In genomic region chr7:113086431-113086888, GRCh38 we compare ENCODE assay signal across 7 cellular contexts. TPM values are rescaled to one million over a fixed set of nuclear protein-coding genes. Genes with fewer than 3 reads are reported as not detected.
DNase-seq lines count a peak whose midpoint lies in the region; ATAC-seq and TF ChIP-seq lines count a peak whose summit lies in the region.

Gene GPR85, minus strand, starts transcription at chr7:113086827. Its CDS starts 2,106 bp downstream, at chr7:113084721.

- peaks cover 55% of the 10 kb centered on the region for H3K27me3 Mint-ChIP-seq in activated T-cell treated with anti-CD3 and anti-CD28 coated beads, Interleukin-2, amount 50 U/mL, for 4 hours (ENCODE audit: low read depth)
- H3K27me3 Mint-ChIP-seq in naive thymus-derived CD8-positive, alpha-beta T cell, result peaks cover 18 to 50% (median 45%) of the 10 kb centered on the region in 5 donors
- H3K27me3 Mint-ChIP-seq in type B pancreatic cell, result peaks cover 8% of the 10 kb centered on the region

- H3K4me2 ChIP-seq in fibroblast of lung (ENCODE audit: extremely low read depth, insufficient read depth, low read length), result peak within 1 kb of the TSS; percentile 71

- H3K9me3 ChIP-seq in fibroblast of lung (ENCODE audit: control insufficient read depth, insufficient read depth, low read depth, low read length), result no peaks in the 10 kb centered on the region

- peak within 1 kb of the TSS in 3 of 10 donors; percentile 8 to 60 (median 41) for H3K27ac Mint-ChIP-seq in naive thymus-derived CD8-positive, alpha-beta T cell
- H3K27ac Mint-ChIP-seq in type B pancreatic cell, result peak within 1 kb of the TSS; percentile 50

- no peaks in the 10 kb centered on the region for H3K36me3 ChIP-seq in fibroblast of lung (ENCODE audit: control insufficient read depth, insufficient read depth, low read length)

- peaks cover 7% of the 10 kb centered on the region for H3K4me1 Mint-ChIP-seq in activated T-cell treated with anti-CD3 and anti-CD28 coated beads, Interleukin-2, amount 50 U/mL, for 4 hours (ENCODE audit: low read depth)
- peaks cover 4 to 22% (median 10%) of the 10 kb centered on the region in 4 donors for H3K4me1 Mint-ChIP-seq in naive thymus-derived CD8-positive, alpha-beta T cell
- peaks cover 20% of the 10 kb centered on the region for H3K4me1 Mint-ChIP-seq in type B pancreatic cell (ENCODE audit: unreplicated experiment)

- peak; percentile 82 for ATAC-seq in GM18502 (IDR thresholded peaks at IDR 0.05; ENCODE audit: poor library complexity, unreplicated experiment)
- ATAC-seq in HG02884 (IDR thresholded peaks at IDR 0.05; ENCODE audit: unreplicated experiment), result peak; percentile 64
- peak; percentile 79 to 90 for ATAC-seq in activated T-cell treated with anti-CD3 and anti-CD28 coated beads, Interleukin-2, amount 50 U/mL, for 4 hours
- ATAC-seq in naive thymus-derived CD8-positive, alpha-beta T cell, result peak; percentile 85 to 92

- TF ChIP-seq CTCF in fibroblast of lung (conservative IDR thresholded peaks at IDR 0.05 in 1 of 2, IDR thresholded peaks at IDR 0.05 in 1 of 2; ENCODE audit: low read depth in 1 of 2, low read length in 2 of 2), result no peak
- no peak for TF ChIP-seq CTCF in type B pancreatic cell (conservative IDR thresholded peaks at IDR 0.05)

- H3K9me3 Mint-ChIP-seq in activated T-cell treated with anti-CD3 and anti-CD28 coated beads, Interleukin-2, amount 50 U/mL, for 4 hours, result no peaks in the 10 kb centered on the region
- H3K9me3 Mint-ChIP-seq in naive thymus-derived CD8-positive, alpha-beta T cell, result peaks cover 0 to 3% (median 0%) of the 10 kb centered on the region in 9 donors
- H3K9me3 Mint-ChIP-seq in type B pancreatic cell, result no peaks in the 10 kb centered on the region

- POLR2A ChIA-PET in naive thymus-derived CD8-positive, alpha-beta T cell (lab: Charles Lee), result interaction anchor here (0.6 to 1.1 kb wide), 2 partner anchors 146 to 297 kb away, joined by 6 to 7 read pairs; a partner anchor contains a TSS

- H3K4me1 ChIP-seq in fibroblast of lung (ENCODE audit: control insufficient read depth, extremely low read depth, insufficient read depth, low read length), result no peaks in the 10 kb centered on the region

- peak within 1 kb of the TSS; percentile 49 to 77 (median 62) for H3K4me3 ChIP-seq in fibroblast of lung (replicated peaks in 1 of 4; ENCODE audit: control extremely low read depth in 1 of 4, insufficient read depth in 1 of 4, low read depth in 3 of 4, low read length in 4 of 4)

- no peaks in the 10 kb centered on the region for H3K27me3 ChIP-seq in fibroblast of lung (ENCODE audit: control insufficient read depth, insufficient read depth, low read length)

- peak within 1 kb of the TSS; percentile 92 for H3K27ac ChIP-seq in fibroblast of lung (ENCODE audit: insufficient read depth, low read length)

- peak within 1 kb of the TSS; percentile 95 for H2AFZ ChIP-seq in fibroblast of lung (ENCODE audit: low read length)

- H3K79me2 ChIP-seq in fibroblast of lung (ENCODE audit: control insufficient read depth, insufficient read depth, low read length), result no peaks in the 10 kb centered on the region

- H3K4me3 Mint-ChIP-seq in activated T-cell treated with anti-CD3 and anti-CD28 coated beads, Interleukin-2, amount 50 U/mL, for 4 hours, result no peak within 1 kb of the TSS
- peak within 1 kb of the TSS in 9 of 10 donors; percentile 21 to 76 (median 53) for H3K4me3 Mint-ChIP-seq in naive thymus-derived CD8-positive, alpha-beta T cell
- H3K4me3 Mint-ChIP-seq in type B pancreatic cell, result peak within 1 kb of the TSS; percentile 86

- H3K9ac ChIP-seq in fibroblast of lung (ENCODE audit: insufficient read depth, low read length), result peak within 1 kb of the TSS; percentile 71

- DNase-seq in NCI-H2227 treated with DMSO at 0.1 percent for 48 hours (lab: John Stamatoyannopoulos, UW) (peak; percentile 12), fibroblast of lung (ENCODE audit: low read depth in 2 of 2) (peak; percentile 73 to 74), type B pancreatic cell (ENCODE audit: extremely low spot score, unreplicated experiment) (peak; percentile 79)
- peak; percentile 4 for DNase-seq in activated T-cell treated with anti-CD3 and anti-CD28 coated beads, Interleukin-2, amount 50 U/mL, for 4 hours
- DNase-seq in naive thymus-derived CD8-positive, alpha-beta T cell, result peak in 9 of 10 donors; percentile 3 to 72 (median 37)

- H3K36me3 Mint-ChIP-seq in activated T-cell treated with anti-CD3 and anti-CD28 coated beads, Interleukin-2, amount 50 U/mL, for 4 hours (ENCODE audit: insufficient read depth), result no peaks in the 10 kb centered on the region
- H3K36me3 Mint-ChIP-seq in naive thymus-derived CD8-positive, alpha-beta T cell, result no peaks in the 10 kb centered on the region
- H3K36me3 Mint-ChIP-seq in type B pancreatic cell, result no peaks in the 10 kb centered on the region

- no peaks in the 10 kb centered on the region for H4K20me1 ChIP-seq in fibroblast of lung (ENCODE audit: control insufficient read depth, extremely low read depth, insufficient read depth, low read length)

RNA-seq across cellular contexts. Expression of gene GPR85, which starts in this region (rescaled TPM):
- not detected for total RNA-seq in activated T-cell treated with anti-CD3 and anti-CD28 coated beads, Interleukin-2, amount 50 U/mL, for 4 hours
- total RNA-seq in fibroblast of lung (2.1 and 9.2 TPM in 2 replicates), type B pancreatic cell (ENCODE audit: low replicate concordance) (0.81 and 5.0 TPM in 2 replicates)
- polyA plus RNA-seq in fibroblast of lung, result 3.0 and 6.9 TPM in 2 replicates
- polyA plus RNA-seq in fibroblast of lung (2012), result 2.0 and 4.2 TPM in 2 replicates
- polyA minus RNA-seq in fibroblast of lung (ENCODE audit: low replicate concordance), result 1.6 and 3.5 TPM in 2 replicates
- total RNA-seq in naive thymus-derived CD8-positive, alpha-beta T cell, result not detected
- under 1 TPM in 1 of 3 donors, not detected in 2; 0.15 TPM for polyA plus RNA-seq in naive thymus-derived CD8-positive, alpha-beta T cell

Comparison
In these comparisons a context has a peak if more than half of its experiments do, and no peak if none do; other contexts are left out.
1. Peak in every context shown above with its lines: DNase-seq, ATAC-seq, H3K4me3 ChIP-seq and H3K27ac ChIP-seq.
2. Peak in DNase-seq and ATAC-seq in activated T-cell treated with anti-CD3 and anti-CD28 coated beads, Interleukin-2, amount 50 U/mL, for 4 hours; RNA of the gene not detected or under 1 TPM.
3. Peak in DNase-seq and ATAC-seq in naive thymus-derived CD8-positive, alpha-beta T cell; RNA of the gene not detected or under 1 TPM.
4. DNase-seq: peak in every context shown above with its lines; median percentile 79 in type B pancreatic cell; 74 in fibroblast of lung; 37 in naive thymus-derived CD8-positive, alpha-beta T cell; 12 in NCI-H2227 treated with DMSO at 0.1 percent for 48 hours; 4 in activated T-cell treated with anti-CD3 and anti-CD28 coated beads, Interleukin-2, amount 50 U/mL, for 4 hours.